Comparison of ENCODE assay signal across 19 cellular contexts in genomic region chr5:83387041-83387440, GRCh38.
DNase-seq lines count a peak whose midpoint lies in the region; ATAC-seq, FAIRE-seq and TF ChIP-seq lines count a peak whose summit lies in the region.
"Had no signal": no experiment of that assay in that cellular context is flagged by ENCODE, and none has a peak within 500 bp of the region (broad histone marks: within the 10 kb centered on the region; RNA-seq: fewer than 3 reads in every experiment).

No MANE protein-coding gene starts in this region.

- H3K27ac ChIP-seq in A549 (no peak overlapping the region), left lung (no peak overlapping the region)

- no peak for TF ChIP-seq POLR2A in A549 (IDR thresholded peaks at IDR 0.05; ENCODE audit: low read length)

- FAIRE-seq in A549 (lab: Jason Lieb, UNC) = no peak
- FAIRE-seq: GM19239 had no signal

- TF ChIP-seq RAD21 in A549 (conservative IDR thresholded peaks at IDR 0.05 in 1 of 2, IDR thresholded peaks at IDR 0.05 in 1 of 2) = no peak

- peak overlapping the region; percentile 57 for H3K4me2 ChIP-seq in A549

- no peaks in the 10 kb centered on the region for H3K36me3 ChIP-seq in left lung
- H3K36me3 ChIP-seq: HAP-1 had no signal

- POLR2A ChIA-PET in A549 (lab: Yijun Ruan, JAX) = no interaction called here

- ATAC-seq in A549 (no peak), GM18873 (IDR thresholded peaks at IDR 0.05; ENCODE audit: low FRiP score, unreplicated experiment) (no peak), left lung (no peak)
- ATAC-seq: Panc1 had no signal

- TF ChIP-seq CTCF in A549 (IDR thresholded peaks at IDR 0.05) (no peak), fibroblast of villous mesenchyme (IDR thresholded peaks at IDR 0.05; ENCODE audit: insufficient read depth, low read depth, low read length) (no peak), left lung (IDR thresholded peaks at IDR 0.05) (no peak)

- DNase-seq in A549 (ENCODE audit: low read depth in 1 of 2, low spot score in 1 of 2) = peak in 1 of 2 experiments; percentile 7
- DNase-seq in EH (ENCODE audit: low read depth) = peak; percentile 12
- DNase-seq in M059J (ENCODE audit: low read depth) = peak; percentile 18
- DNase-seq in fibroblast of villous mesenchyme (ENCODE audit: low read depth) = peak; percentile 60
- no peak for DNase-seq in left lung
- DNase-seq in cerebellum (ENCODE audit: low spot score) = no peak
- no peak for DNase-seq in kidney glomerular epithelial cell (lab: John Stamatoyannopoulos, UW)
- DNase-seq: Calu3; CD4-positive, alpha-beta T cell; DMS79 treated with DMSO at 0.1 percent for 48 hours; GF-D8; KBM-7; NCI-H1092 treated with DMSO at 0.1 percent for 48 hours; NCI-H2081 treated with DMSO at 0.1 percent for 48 hours; NCI-H524 had no signal

- H3K4me3 ChIP-seq in A549 (no peak overlapping the region), fibroblast of villous mesenchyme (ENCODE audit: low read depth, low read length) (no peak overlapping the region), left lung (no peak overlapping the region)
- H3K4me3 ChIP-seq: HAP-1 had no signal

- H3K9me3 ChIP-seq in A549 = no peaks in the 10 kb centered on the region
- peaks cover 0 to 3% of the 10 kb centered on the region in 2 donors for H3K9me3 ChIP-seq in left lung
- H3K9me3 ChIP-seq: HAP-1 had no signal

- no peaks in the 10 kb centered on the region for H3K27me3 ChIP-seq in left lung

- WGBS in A549 (ENCODE audit: missing lambda C conversion rate) = 42% methylated on average over 2 of the region's 2 CpGs

- CTCF ChIA-PET in A549 (lab: Yijun Ruan, JAX) = interaction anchor here (0.7 kb wide), 1 partner anchor 10 kb away, joined by 3 read pairs; no protein-coding TSS in a partner anchor

- intact Hi-C loops in left lung (cut with DNase I) = no loop called here

- H3K4me1 ChIP-seq in A549 = peaks cover 21% of the 10 kb centered on the region; the same call in 2 of the 3 replicates
- no peaks in the 10 kb centered on the region for H3K4me1 ChIP-seq in left lung
- H3K4me1 ChIP-seq: HAP-1 had no signal

- TF ChIP-seq EP300 in A549 (IDR thresholded peaks at IDR 0.05) = no peak

TF ChIP-seq in A549, 52 proteins besides CTCF, POLR2A, EP300 and RAD21:
- no peak for TF ChIP-seq MAZ (IDR thresholded peaks at IDR 0.05; ENCODE audit: borderline replicate concordance, low read depth, low read length)
- peak; percentile 14; the same call in 1 of the 2 replicates for TF ChIP-seq JUNB (IDR thresholded peaks at IDR 0.05)

Comparison
In these comparisons a context has a peak if more than half of its experiments do, and no peak if none do; other contexts are left out.
1. DNase-seq: peak in EH (single experiment), M059J (single experiment) and fibroblast of villous mesenchyme (single experiment); none in left lung (0 of 2), cerebellum (single experiment) and kidney glomerular epithelial cell (single experiment).